ENCODE assay signal across 6 cellular contexts in the genomic region with DNA sequence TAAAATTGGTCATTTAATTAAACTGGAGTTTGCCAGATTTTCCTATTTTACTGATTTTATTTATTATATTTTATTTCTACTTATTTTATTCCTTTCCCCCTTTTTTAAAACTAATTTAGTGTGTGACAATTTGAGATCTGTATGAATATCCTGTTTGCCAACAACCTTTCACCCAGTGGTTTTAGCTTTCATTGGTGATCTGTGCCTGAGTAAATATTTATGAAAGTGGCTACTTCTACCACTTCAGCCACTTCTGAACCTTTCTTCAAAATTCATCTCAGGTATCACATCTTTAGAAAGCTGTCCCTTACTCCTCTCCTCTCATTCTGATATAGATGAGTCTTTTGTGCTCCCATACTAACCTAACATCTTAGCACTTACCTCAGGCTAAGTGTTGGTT. TPM values are rescaled to one million over a fixed set of nuclear protein-coding genes. Genes with fewer than 3 reads are reported as not detected.
"Had no signal": no experiment of that assay in that cellular context is flagged by ENCODE, and none has a peak within 500 bp of the region (broad histone marks: within the 10 kb centered on the region; RNA-seq: fewer than 3 reads in every experiment).

No MANE protein-coding gene starts in this region.

RNA-seq across cellular contexts. Expression of a gene that starts 18.3 kb away (rescaled TPM):
- total RNA-seq: kidney epithelial cell, left cardiac atrium, left ventricle myocardium inferior, lung microvascular endothelial cell, mesenteric fat pad had no signal
- polyA plus RNA-seq: immature natural killer cell had no signal
